In genomic region chr19:55711719-55712118, GRCh38 we compare ENCODE assay signal across 2 cellular contexts.
TF ChIP-seq lines count a peak whose summit lies in the region.

No MANE protein-coding gene starts in this region.

TF ChIP-seq in A549, 52 proteins besides CTCF, POLR2A, EP300 and RAD21:
- no peak for TF ChIP-seq MAFK (IDR thresholded peaks at IDR 0.05; ENCODE audit: partially characterized antibody)
- TF ChIP-seq KDM5A (IDR thresholded peaks at IDR 0.05) = no peak
- TF ChIP-seq EHMT2 (IDR thresholded peaks at IDR 0.05; ENCODE audit: low read depth) = no peak
- TF ChIP-seq ATOH8 (CRISPR knock-in tag; IDR thresholded peaks at IDR 0.05; ENCODE audit: low read depth) = no peak
- TF ChIP-seq ZSCAN20 (CRISPR knock-in tag; IDR thresholded peaks at IDR 0.05) = no peak
- TF ChIP-seq NFE2L2 (conservative IDR thresholded peaks at IDR 0.05; ENCODE audit: low read length) = no peak
- TF ChIP-seq RNF2 (IDR thresholded peaks at IDR 0.05; ENCODE audit: borderline replicate concordance, low read depth) = no peak
- TF ChIP-seq PBX3 (IDR thresholded peaks at IDR 0.05) = no peak
- TF ChIP-seq JUNB (IDR thresholded peaks at IDR 0.05) = no peak
- TF ChIP-seq HMGXB4 (CRISPR knock-in tag; IDR thresholded peaks at IDR 0.05; ENCODE audit: borderline replicate concordance) = no peak
- TF ChIP-seq NR3C1 (IDR thresholded peaks at IDR 0.05) = no peak
- TF ChIP-seq RFX5 (IDR thresholded peaks at IDR 0.05) = no peak
- no peak for TF ChIP-seq SREBF2 (IDR thresholded peaks at IDR 0.05)
- TF ChIP-seq MYC (IDR thresholded peaks at IDR 0.05; ENCODE audit: borderline replicate concordance, low read length) = no peak
- no peak for TF ChIP-seq GATA3 (IDR thresholded peaks at IDR 0.05; ENCODE audit: borderline replicate concordance)
- TF ChIP-seq CBX8 (IDR thresholded peaks at IDR 0.05) = no peak
- no peak for TF ChIP-seq CHD2 (IDR thresholded peaks at IDR 0.05; ENCODE audit: low read length, partially characterized antibody)
- no peak for TF ChIP-seq CEBPB (IDR thresholded peaks at IDR 0.05)
- TF ChIP-seq HOXB5 (CRISPR knock-in tag; IDR thresholded peaks at IDR 0.05) = no peak

TF ChIP-seq in K562, 482 proteins besides CTCF, POLR2A, EP300 and RAD21:
- no peak for TF ChIP-seq PCBP2 (IDR thresholded peaks at IDR 0.05; ENCODE audit: low read depth, low read length, poor library complexity, severe bottlenecking)
- TF ChIP-seq POLR2G (IDR thresholded peaks at IDR 0.05; ENCODE audit: low read depth, low read length) = 0 out of 2 replicates have a peak, but pooled peaks have one; percentile 32
- TF ChIP-seq NR0B1 (IDR thresholded peaks at IDR 0.05; ENCODE audit: partially characterized antibody) = no peak
